Comparison of ENCODE assay signal across 13 cellular contexts in genomic region chr6:111555041-111555440, GRCh38. TPM values are rescaled to one million over a fixed set of nuclear protein-coding genes. Genes with fewer than 3 reads are reported as not detected.
DNase-seq lines count a peak whose midpoint lies in the region; ATAC-seq, FAIRE-seq and TF ChIP-seq lines count a peak whose summit lies in the region.
"Had no signal": no experiment of that assay in that cellular context is flagged by ENCODE, and none has a peak within 500 bp of the region (broad histone marks: within the 10 kb centered on the region; RNA-seq: fewer than 3 reads in every experiment).

No MANE protein-coding gene starts in this region.

- H3K36me3 ChIP-seq in heart left ventricle: peaks cover 0 to 19% (median 0%) of the 10 kb centered on the region in 9 donors

- H3K9me3 ChIP-seq in heart left ventricle: no peaks in the 10 kb centered on the region

- no peaks in the 10 kb centered on the region for H3K9me3 Mint-ChIP-seq in chondrocyte (ENCODE audit: low read depth)
- H3K9me3 Mint-ChIP-seq: central memory CD8-positive, alpha-beta T cell had no signal

- H3K4me3 Mint-ChIP-seq in chondrocyte (ENCODE audit: unreplicated experiment): peak overlapping the region; percentile 20
- H3K4me3 Mint-ChIP-seq: central memory CD8-positive, alpha-beta T cell had no signal

- H3K27me3 ChIP-seq in heart left ventricle: no peaks in the 10 kb centered on the region

- no peak for DNase-seq in heart left ventricle
- no peak for DNase-seq in cardiac septum (ENCODE audit: low spot score)
- DNase-seq in chondrocyte (ENCODE audit: low spot score): no peak
- peak; percentile 61 for DNase-seq in myocyte (ENCODE audit: low read depth)
- no peak for DNase-seq in NCI-H1436 (lab: John Stamatoyannopoulos, UW)
- DNase-seq in GM19239 (ENCODE audit: insufficient read length, low spot score): no peak
- DNase-seq in Kasumi-1 (lab: John Stamatoyannopoulos, UW): no peak
- DNase-seq: activated CD4-positive, alpha-beta T cell treated with anti-CD3 and anti-CD28 coated beads, Interleukin-2, amount 50 U/mL, for 48 hours; NCI-H187; SIG-M5 had no signal

- H3K36me3 Mint-ChIP-seq in chondrocyte (ENCODE audit: low read depth): peaks cover 7% of the 10 kb centered on the region

- no peaks in the 10 kb centered on the region for H3K27me3 Mint-ChIP-seq in chondrocyte (ENCODE audit: low read depth)
- H3K27me3 Mint-ChIP-seq: central memory CD8-positive, alpha-beta T cell had no signal

- peak overlapping the region; percentile 85 for H3K27ac Mint-ChIP-seq in chondrocyte (ENCODE audit: unreplicated experiment)

- peaks cover 75% of the 10 kb centered on the region for H3K4me1 Mint-ChIP-seq in chondrocyte (ENCODE audit: low read depth)
- H3K4me1 Mint-ChIP-seq: central memory CD8-positive, alpha-beta T cell had no signal

- FAIRE-seq in GM19239 (lab: Jason Lieb, UNC): no peak

- TF ChIP-seq POLR2A in heart left ventricle (IDR thresholded peaks at IDR 0.05): no peak

- H3K27ac ChIP-seq in heart left ventricle: peak overlapping the region in 11 of 12 donors; percentile 0 to 56 (median 20)
- H3K27ac ChIP-seq: C4-2B had no signal

- TF ChIP-seq CTCF in heart left ventricle (IDR thresholded peaks at IDR 0.05) (no peak), chondrocyte (IDR thresholded peaks at IDR 0.05) (peak; percentile 57)

- ATAC-seq in heart left ventricle (no peak), HG02798 (IDR thresholded peaks at IDR 0.05; ENCODE audit: poor library complexity, unreplicated experiment) (no peak)

- intact Hi-C loops in heart left ventricle (cut with DNase I) (loop anchor here in 2 of 10 donors (10.0 kb wide), 2 partner anchors 50 to 70 kb away; partner anchors contain the start of genes REV3L (in 1 of the 2) and TRAF3IP2 (in 1 of the 2)), cardiac septum (cut with DNase I) (no loop called here)

- WGBS in heart left ventricle, 4 donors: 56 to 65% (median 57%) methylated on average over 2 of the region's 2 CpGs

- no peak overlapping the region for H3K4me3 ChIP-seq in heart left ventricle

- H3K4me1 ChIP-seq in heart left ventricle: peaks cover 8 to 60% (median 47%) of the 10 kb centered on the region in 12 donors

RNA-seq across cellular contexts. Expression of gene TRAF3IP2, which starts 50.6 kb away (rescaled TPM):
- total RNA-seq in heart left ventricle: 10 to 100 TPM in 8 of 9 donors, 1 to 10 TPM in 1; 7.4 to 19.4 (median 12.9) TPM
- 10 to 100 TPM; 10.5 to 14.4 TPM for polyA plus RNA-seq in heart left ventricle
- total RNA-seq in cardiac septum: 6.5 TPM
- 29.3 to 51.5 TPM (median 29.9 TPM) in 3 replicates for total RNA-seq in chondrocyte
- 14.6 and 19.7 TPM in 2 replicates for total RNA-seq in myocyte
- polyA plus RNA-seq in myocyte (2012): 21.3 TPM
